1 cellular context compared by ENCODE assay signal in genomic region chr1:20281801-20282200, GRCh38.
TF ChIP-seq lines count a peak whose summit lies in the region.

No MANE protein-coding gene starts in this region.

TF ChIP-seq in H1, 55 proteins besides CTCF, POLR2A, EP300 and RAD21 (continued from another document):
- no peak for TF ChIP-seq ATF3 (IDR thresholded peaks at IDR 0.05; ENCODE audit: insufficient read depth, low read depth, low read length)
- TF ChIP-seq RNF2 (IDR thresholded peaks at IDR 0.05; ENCODE audit: borderline replicate concordance, low read depth, low read length, missing control alignments, poor library complexity, severe bottlenecking), result no peak
- no peak for TF ChIP-seq GTF2F1 (IDR thresholded peaks at IDR 0.05; ENCODE audit: borderline replicate concordance, low read depth, low read length)
- TF ChIP-seq TAF7 (optimal IDR thresholded peaks at IDR 0.05; ENCODE audit: borderline replicate concordance, low read depth, low read length), result no peak
- TF ChIP-seq RBBP5 (IDR thresholded peaks at IDR 0.05; ENCODE audit: borderline replicate concordance, low read depth, low read length), result no peak
